In genomic region chr14:46401066-46401465, GRCh38 we compare ENCODE assay signal across 29 cellular contexts.
"Had no signal": no experiment of that assay in that cellular context is flagged by ENCODE, and none has a peak within 500 bp of the region (broad histone marks: within the 10 kb centered on the region; RNA-seq: fewer than 3 reads in every experiment).

No MANE protein-coding gene starts in this region.

- ATAC-seq: left colon; mucosa of descending colon; naive thymus-derived CD4-positive, alpha-beta T cell; natural killer cell treated with Interleukin-12 subunit alpha and Interleukin-12 subunit beta and Interleukin-15 and Interleukin-18, amount 100 ng/mL, for 72 hours; right cardiac atrium; sciatic nerve; stimulated activated naive B cell treated with anti-CD40 and anti-IgM and Interleukin-4, amounts not matched to agents 10 μg/mL and 1 μg/mL and 100 μg/mL, for 72 hours; stimulated activated naive CD8-positive, alpha-beta T cell treated with anti-CD3 and anti-CD28 coated beads, Interleukin-15, Interleukin-2, amounts not matched to agents 100 U/mL and 50 U/mL, for 24 hours had no signal

- H3K9me3 Mint-ChIP-seq: stimulated activated naive B cell treated with anti-CD40 and anti-IgM and Interleukin-4, amounts not matched to agents 10 μg/mL and 1 μg/mL and 100 μg/mL, for 72 hours had no signal

- H3K36me3 ChIP-seq: left ventricle myocardium inferior, ovary, prostate gland, stomach, thyroid gland, transverse colon, upper lobe of left lung, vagina had no signal

- H3K4me3 Mint-ChIP-seq: immature natural killer cell; naive thymus-derived CD4-positive, alpha-beta T cell; natural killer cell treated with Interleukin-12 subunit alpha and Interleukin-12 subunit beta and Interleukin-15 and Interleukin-18, amount 100 ng/mL, for 72 hours; stimulated activated naive B cell treated with anti-CD40 and anti-IgM and Interleukin-4, amounts not matched to agents 10 μg/mL and 1 μg/mL and 100 μg/mL, for 72 hours had no signal

- H3K36me3 Mint-ChIP-seq: immature natural killer cell; naive thymus-derived CD4-positive, alpha-beta T cell; natural killer cell treated with Interleukin-12 subunit alpha and Interleukin-12 subunit beta and Interleukin-15 and Interleukin-18, amount 100 ng/mL, for 72 hours; stimulated activated naive B cell treated with anti-CD40 and anti-IgM and Interleukin-4, amounts not matched to agents 10 μg/mL and 1 μg/mL and 100 μg/mL, for 72 hours had no signal

- DNase-seq: hypothalamus; immature natural killer cell; kidney; left colon; left ventricle myocardium inferior; mesendoderm; midbrain; mucosa of descending colon; naive thymus-derived CD4-positive, alpha-beta T cell; ovary; retina; right cardiac atrium; stimulated activated CD4-positive, alpha-beta T cell treated with anti-CD3 and anti-CD28 coated beads, Interleukin-12 subunit alpha, Interleukin-12 subunit beta, amount 100 ng/mL, for 4 hours; stimulated activated CD4-positive, alpha-beta T cell treated with anti-CD3 and anti-CD28 coated beads, Interleukin-15, amount 100 ng/mL, for 24 hours; stimulated activated CD4-positive, alpha-beta T cell treated with anti-CD3 and anti-CD28 coated beads, Interleukin-2, amount 100 ng/mL, for 24 hours; stimulated activated CD4-positive, alpha-beta T cell treated with anti-CD3 and anti-CD28 coated beads, Interleukin-4, amount 100 ng/mL, for 1 hour; stimulated activated naive B cell treated with anti-CD40 and anti-IgM and Interleukin-4, amounts not matched to agents 10 μg/mL and 1 μg/mL and 100 μg/mL, for 72 hours; stimulated activated naive CD8-positive, alpha-beta T cell treated with anti-CD3 and anti-CD28 coated beads, Interleukin-15, Interleukin-2, amounts not matched to agents 100 U/mL and 50 U/mL, for 24 hours; stomach; testis; thyroid gland; transverse colon; upper lobe of left lung had no signal

- H3K9me3 ChIP-seq: left ventricle myocardium inferior, mucosa of descending colon, ovary, prostate gland, stomach, testis, thyroid gland, transverse colon, upper lobe of left lung, vagina had no signal

- H3K27ac ChIP-seq: left ventricle myocardium inferior, ovary, prostate gland, skin epidermis, stomach, testis, thyroid gland, transverse colon, upper lobe of left lung, vagina had no signal

- H3K27me3 ChIP-seq: ovary, stomach, testis, thyroid gland, transverse colon, upper lobe of left lung, vagina had no signal

- H3K4me1 ChIP-seq: left ventricle myocardium inferior, prostate gland, stomach, testis, thyroid gland, upper lobe of left lung, vagina had no signal

- H3K27ac Mint-ChIP-seq: immature natural killer cell; naive thymus-derived CD4-positive, alpha-beta T cell; natural killer cell treated with Interleukin-12 subunit alpha and Interleukin-12 subunit beta and Interleukin-15 and Interleukin-18, amount 100 ng/mL, for 72 hours; stimulated activated naive B cell treated with anti-CD40 and anti-IgM and Interleukin-4, amounts not matched to agents 10 μg/mL and 1 μg/mL and 100 μg/mL, for 72 hours had no signal

- H3K4me1 Mint-ChIP-seq: immature natural killer cell; naive thymus-derived CD4-positive, alpha-beta T cell; stimulated activated naive B cell treated with anti-CD40 and anti-IgM and Interleukin-4, amounts not matched to agents 10 μg/mL and 1 μg/mL and 100 μg/mL, for 72 hours had no signal

- H3K4me3 ChIP-seq: left ventricle myocardium inferior, lung, mucosa of descending colon, ovary, prostate gland, skin epidermis, stomach, testis, thyroid gland, transverse colon, upper lobe of left lung, vagina had no signal

- H3K27me3 Mint-ChIP-seq: naive thymus-derived CD4-positive, alpha-beta T cell; natural killer cell treated with Interleukin-12 subunit alpha and Interleukin-12 subunit beta and Interleukin-15 and Interleukin-18, amount 100 ng/mL, for 72 hours; stimulated activated naive B cell treated with anti-CD40 and anti-IgM and Interleukin-4, amounts not matched to agents 10 μg/mL and 1 μg/mL and 100 μg/mL, for 72 hours had no signal
